In the genomic region with DNA sequence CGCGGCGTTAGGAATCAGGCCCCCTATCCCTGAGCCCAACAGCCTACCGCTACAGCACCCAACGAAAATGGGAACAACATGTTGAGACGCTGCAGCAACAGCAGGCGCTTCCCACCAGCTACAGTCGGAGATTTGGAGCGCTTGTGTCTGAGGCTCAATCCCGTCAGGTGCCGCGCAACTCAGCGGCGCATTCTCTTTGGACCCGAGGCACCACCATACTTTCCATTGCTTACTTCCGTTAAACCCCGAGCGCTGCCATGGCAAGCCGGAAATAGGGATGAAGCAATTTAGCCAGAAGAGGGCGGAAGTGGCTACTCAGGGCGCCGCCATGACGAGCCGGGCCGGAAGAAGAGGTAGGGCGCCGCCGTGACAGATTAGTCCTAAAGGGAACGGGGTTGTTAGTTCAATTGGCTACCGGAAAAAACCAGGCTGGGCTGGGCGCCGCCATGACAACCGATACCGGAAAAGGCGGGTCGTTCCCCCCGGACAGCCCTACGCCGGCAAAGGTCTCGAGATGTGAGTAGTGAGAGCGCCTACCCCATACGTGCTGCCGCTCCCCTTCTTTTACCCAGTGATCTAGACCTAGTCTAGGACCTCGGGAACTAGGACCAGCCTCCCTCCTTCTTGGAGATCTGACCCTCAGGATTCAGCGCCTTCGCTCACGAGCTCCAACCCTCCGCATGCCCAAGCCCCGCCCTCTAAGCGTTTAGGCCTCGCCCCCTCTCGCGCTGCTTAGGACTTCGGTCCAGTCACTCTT, we compare ENCODE assay signal across 8 cellular contexts. TPM values are rescaled to one million over a fixed set of nuclear protein-coding genes. Genes with fewer than 3 reads are reported as not detected.
DNase-seq lines count a peak whose midpoint lies in the region; ATAC-seq and TF ChIP-seq lines count a peak whose summit lies in the region.

A gene with protein sequence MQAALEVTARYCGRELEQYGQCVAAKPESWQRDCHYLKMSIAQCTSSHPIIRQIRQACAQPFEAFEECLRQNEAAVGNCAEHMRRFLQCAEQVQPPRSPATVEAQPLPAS (plus strand): TSS at position 476 of the 757 bp plus-strand sequence. CDS start 39 bp downstream, at position 515.

- TF ChIP-seq EP300 in suprapubic skin (IDR thresholded peaks at IDR 0.05): no peak

- peak; percentile 91 for ATAC-seq in HG02571 (IDR thresholded peaks at IDR 0.05; ENCODE audit: unreplicated experiment)
- peak; percentile 89 to 92 for ATAC-seq in activated naive CD4-positive, alpha-beta T cell treated with anti-CD3 and anti-CD28 coated beads, Interleukin-2, amount 50 U/mL, for 72 hours

- peaks cover 4% of the 10 kb centered on the region for H3K36me3 ChIP-seq in GM06990 (ENCODE audit: control insufficient read depth, insufficient read depth, low read length)
- peaks cover 12% of the 10 kb centered on the region for H3K36me3 ChIP-seq in suprapubic skin

- peaks cover 17 to 38% of the 10 kb centered on the region in 2 donors for H3K36me3 Mint-ChIP-seq in activated naive CD4-positive, alpha-beta T cell treated with anti-CD3 and anti-CD28 coated beads, Interleukin-2, amount 50 U/mL, for 72 hours

- H3K9me3 Mint-ChIP-seq in activated naive CD4-positive, alpha-beta T cell treated with anti-CD3 and anti-CD28 coated beads, Interleukin-2, amount 50 U/mL, for 72 hours: peaks cover 0 to 3% of the 10 kb centered on the region in 2 donors

- H3K9me3 ChIP-seq in suprapubic skin: no peaks in the 10 kb centered on the region

- peak; percentile 3 for TF ChIP-seq CTCF in GM06990 (IDR thresholded peaks at IDR 0.05; ENCODE audit: insufficient read depth, low read length, poor library complexity, severe bottlenecking)
- peak in 1 of 2 donors; percentile 17 for TF ChIP-seq CTCF in suprapubic skin (IDR thresholded peaks at IDR 0.05)

- DNase-seq in GM06990 (ENCODE audit: extremely low read depth, insufficient read length) (peak; percentile 93), NCI-H1092 treated with DMSO at 0.1 percent for 48 hours (lab: John Stamatoyannopoulos, UW) (peak; percentile 92), SKM-1 treated with dmso at 0.1 percent for 144 hours (lab: John Stamatoyannopoulos, UW; ENCODE audit: unreplicated experiment) (peak; percentile 98), glomerular endothelial cell (ENCODE audit: extremely low read depth, low read depth, low spot score) (peak; percentile 66), occipital lobe (lab: John Stamatoyannopoulos, UW) (peak; percentile 95), suprapubic skin (ENCODE audit: low spot score in 2 of 2) (peak; percentile 98)
- peak; percentile 87 to 96 for DNase-seq in activated naive CD4-positive, alpha-beta T cell treated with anti-CD3 and anti-CD28 coated beads, Interleukin-2, amount 50 U/mL, for 72 hours (ENCODE audit: low spot score in 2 of 2)

- WGBS in suprapubic skin: 3% methylated on average over 40 of the region's 54 CpGs

- H3K27ac ChIP-seq in suprapubic skin: peak within 1 kb of the TSS; percentile 87

- H3K27ac Mint-ChIP-seq in activated naive CD4-positive, alpha-beta T cell treated with anti-CD3 and anti-CD28 coated beads, Interleukin-2, amount 50 U/mL, for 72 hours: peak within 1 kb of the TSS; percentile 96 to 99

- H3K4me3 ChIP-seq in GM06990 (replicated peaks; ENCODE audit: low read depth, low read length): peak within 1 kb of the TSS; percentile 88
- H3K4me3 ChIP-seq in suprapubic skin: peak within 1 kb of the TSS; percentile 73

- TF ChIP-seq POLR2A in suprapubic skin (IDR thresholded peaks at IDR 0.05): peak; percentile 20 to 38

- H3K27me3 ChIP-seq in GM06990 (replicated peaks; ENCODE audit: control insufficient read depth, insufficient read depth, low read length): no peaks in the 10 kb centered on the region
- no peaks in the 10 kb centered on the region for H3K27me3 ChIP-seq in suprapubic skin

- H3K4me1 ChIP-seq in suprapubic skin: peaks cover 25% of the 10 kb centered on the region

RNA-seq across cellular contexts. Expression of the gene that starts here (rescaled TPM):
- 10 to 100 TPM; 38.4 to 46.2 TPM for total RNA-seq in activated naive CD4-positive, alpha-beta T cell treated with anti-CD3 and anti-CD28 coated beads, Interleukin-2, amount 50 U/mL, for 72 hours
- total RNA-seq in glomerular endothelial cell: 11.0 and 22.7 TPM in 2 replicates
- total RNA-seq in occipital lobe: 4.8 TPM
- 10 to 100 TPM; 11.7 to 23.2 (median 16.1) TPM for total RNA-seq in suprapubic skin

Comparison
In these comparisons a context has a peak if more than half of its experiments do, and no peak if none do; other contexts are left out.
1. Peak in every context shown above with its lines: DNase-seq, ATAC-seq, H3K4me3 ChIP-seq and H3K27ac ChIP-seq.